Comparison of ENCODE assay signal across 1 cellular context in genomic region chrX:114717921-114718320, GRCh38.
TF ChIP-seq lines count a peak whose summit lies in the region.

No MANE protein-coding gene starts in this region.

TF ChIP-seq in Ishikawa, 13 proteins besides CTCF, POLR2A, EP300 and RAD21 (continued from another document):
- no peak for TF ChIP-seq TCF12 (IDR thresholded peaks at IDR 0.05; ENCODE audit: low read depth)
- no peak for TF ChIP-seq REST (IDR thresholded peaks at IDR 0.05; ENCODE audit: low read depth)
